Comparison of ENCODE assay signal across 8 cellular contexts in the genomic region with DNA sequence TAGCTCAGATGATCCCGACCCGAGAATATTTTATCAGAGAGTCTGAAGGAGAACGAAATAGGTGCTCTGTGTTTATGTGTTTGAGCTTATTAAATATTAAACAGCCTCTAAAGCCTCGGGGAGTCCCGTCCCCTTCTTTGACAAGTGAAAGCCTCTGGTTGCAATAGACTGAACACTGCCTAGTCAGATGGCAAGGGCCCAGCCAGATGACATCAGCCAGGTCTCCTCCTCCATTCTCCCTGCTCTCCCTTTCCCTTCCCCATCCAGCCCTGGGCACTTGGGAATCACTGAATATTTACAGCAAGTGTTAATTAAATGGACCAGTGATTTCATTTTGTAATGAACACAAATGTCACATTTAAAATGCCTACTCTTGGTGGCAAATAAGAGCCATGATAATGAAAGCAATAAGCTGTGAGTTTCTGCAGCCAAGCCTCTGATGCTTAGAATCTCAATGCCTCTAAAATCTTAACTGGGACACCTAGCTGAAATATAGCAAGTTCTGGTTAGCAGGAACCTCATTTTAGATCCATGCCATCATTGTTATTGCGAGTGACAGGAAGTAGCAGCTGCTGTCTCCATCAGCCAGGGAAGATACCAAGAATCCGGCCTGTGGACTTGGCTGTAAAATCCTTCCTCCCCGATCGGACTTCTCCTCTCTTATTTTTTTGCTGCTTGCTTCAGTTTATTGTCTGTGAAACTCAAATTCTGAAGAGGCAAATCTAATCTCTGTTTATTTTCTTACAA.
A peak's percentile ranks its signal among the peaks of the same experiment; 100 is the strongest.
DNase-seq lines count a peak whose midpoint lies in the region; ATAC-seq, FAIRE-seq and TF ChIP-seq lines count a peak whose summit lies in the region.
"Had no signal": no experiment of that assay in that cellular context is flagged by ENCODE, and none has a peak within 500 bp of the region (broad histone marks: within the 10 kb centered on the region; RNA-seq: fewer than 3 reads in every experiment).

No MANE protein-coding gene starts in this region.

- H3K9me3 Mint-ChIP-seq in astrocyte (ENCODE audit: unreplicated experiment) (no peaks in the 10 kb centered on the region), Calu3 (ENCODE audit: low read depth, unreplicated experiment) (no peaks in the 10 kb centered on the region)

- intact Hi-C loops in Calu3 (cut with micrococcal nuclease; ENCODE audit: unreplicated experiment): loop anchor here (5.0 kb wide), 2 partner anchors 398 to 688 kb away; no protein-coding TSS in a partner anchor

- BruUV-seq in Calu3 (replicated peaks; lab: Mats Ljungman, UMichigan): no TSS peak

- H3K36me3 Mint-ChIP-seq in astrocyte (ENCODE audit: low read depth, unreplicated experiment) (peaks cover 8% of the 10 kb centered on the region), Calu3 (ENCODE audit: insufficient read depth, unreplicated experiment) (no peaks in the 10 kb centered on the region)

- peaks cover 21% of the 10 kb centered on the region for H3K4me1 Mint-ChIP-seq in astrocyte (ENCODE audit: low read depth, unreplicated experiment)
- no peaks in the 10 kb centered on the region for H3K4me1 Mint-ChIP-seq in Calu3 (ENCODE audit: low read depth, unreplicated experiment)

- peaks cover 28% of the 10 kb centered on the region for H3K36me3 ChIP-seq in astrocyte (ENCODE audit: insufficient read depth, low read length)
- no peaks in the 10 kb centered on the region for H3K36me3 ChIP-seq in BE2C

- FAIRE-seq in astrocyte (lab: Jason Lieb, UNC): no peak
- FAIRE-seq: TTC549 had no signal

- H4K20me1 ChIP-seq in astrocyte (ENCODE audit: insufficient read depth, low read length): no peaks in the 10 kb centered on the region

- H3K4me3 Mint-ChIP-seq in astrocyte (ENCODE audit: unreplicated experiment) (no peak overlapping the region), Calu3 (ENCODE audit: low read depth, unreplicated experiment) (no peak overlapping the region)

- no peaks in the 10 kb centered on the region for H3K27me3 Mint-ChIP-seq in astrocyte (ENCODE audit: low read depth, unreplicated experiment)
- H3K27me3 Mint-ChIP-seq in Calu3 (ENCODE audit: unreplicated experiment): no peaks in the 10 kb centered on the region

- no peak for ATAC-seq in GM19328 (IDR thresholded peaks at IDR 0.05; ENCODE audit: unreplicated experiment)

- DNase-seq in HK-2 (ENCODE audit: unreplicated experiment): peak; percentile 12
- peak; percentile 51 for DNase-seq in astrocyte (ENCODE audit: low read depth)
- DNase-seq in substantia nigra (lab: John Stamatoyannopoulos, UW): peak in 28 of 49 donors; percentile 7 to 67 (median 24)
- no peak for DNase-seq in Calu3
- DNase-seq in BE2C: no peak

- CTCF ChIA-PET in Calu3 (lab: Charles Lee): interaction anchor here (1.4 kb wide), 1 partner anchor 305 kb away, joined by 8 read pairs; no protein-coding TSS in a partner anchor

- H3K79me2 ChIP-seq in astrocyte (ENCODE audit: insufficient read depth, low read length): no peaks in the 10 kb centered on the region

- TF ChIP-seq CTCF in astrocyte (IDR thresholded peaks at IDR 0.05; ENCODE audit: insufficient read depth, low read depth, low read length): no peak
- TF ChIP-seq CTCF in Calu3 (IDR thresholded peaks at IDR 0.05; ENCODE audit: unreplicated experiment): no peak
- no peak for TF ChIP-seq CTCF in BE2C (IDR thresholded peaks at IDR 0.05; ENCODE audit: low read depth, low read length)

- H3K4me3 ChIP-seq in astrocyte (ENCODE audit: insufficient read depth, low read depth, low read length) (no peak overlapping the region), BE2C (ENCODE audit: low read depth, low read length) (no peak overlapping the region)

- peak overlapping the region; percentile 74 for H3K9ac ChIP-seq in astrocyte (ENCODE audit: low read length)

- H3K27ac Mint-ChIP-seq in astrocyte (ENCODE audit: unreplicated experiment) (no peak overlapping the region), Calu3 (ENCODE audit: unreplicated experiment) (no peak overlapping the region)

- H3K4me1 ChIP-seq in astrocyte (ENCODE audit: insufficient read depth, low read length): peaks cover 33% of the 10 kb centered on the region
- H3K4me1 ChIP-seq in BE2C: no peaks in the 10 kb centered on the region

- no peaks in the 10 kb centered on the region for H3K9me3 ChIP-seq in astrocyte (ENCODE audit: insufficient read depth, low read depth, low read length)
- H3K9me3 ChIP-seq in BE2C: no peaks in the 10 kb centered on the region

- no peak overlapping the region for H2AFZ ChIP-seq in astrocyte (ENCODE audit: low read depth, low read length)

- H3K27ac ChIP-seq in astrocyte (ENCODE audit: low read depth, low read length) (peak overlapping the region; percentile 69), layer of hippocampus (ENCODE audit: low read depth, low read length) (peak overlapping the region; percentile 8), substantia nigra (ENCODE audit: low read depth, low read length, poor library complexity, severe bottlenecking) (peak overlapping the region; percentile 27)

- no peaks in the 10 kb centered on the region for H3K27me3 ChIP-seq in astrocyte (ENCODE audit: insufficient read depth, low read length)
- H3K27me3 ChIP-seq in layer of hippocampus (ENCODE audit: control insufficient read depth, insufficient read depth, low read length): no peaks in the 10 kb centered on the region
- H3K27me3 ChIP-seq in BE2C: no peaks in the 10 kb centered on the region

- H3K4me2 ChIP-seq in astrocyte (ENCODE audit: low read length): peak overlapping the region; percentile 53

Comparison
In these comparisons a context has a peak if more than half of its experiments do, and no peak if none do; other contexts are left out.
1. DNase-seq: peak in HK-2 (single experiment), astrocyte (single experiment) and substantia nigra (28 of 49); none in Calu3 (single experiment) and BE2C (single experiment).
2. H3K27ac ChIP-seq: peak in every context shown above with its lines; median percentile 69 in astrocyte; 27 in substantia nigra; 8 in layer of hippocampus.